20 cellular contexts compared by ENCODE assay signal in genomic region chr6:170117111-170117972, GRCh38.
A peak's percentile ranks its signal among the peaks of the same experiment; 100 is the strongest.
DNase-seq lines count a peak whose midpoint lies in the region; ATAC-seq and TF ChIP-seq lines count a peak whose summit lies in the region.
"Had no signal": no experiment of that assay in that cellular context is flagged by ENCODE, and none has a peak within 500 bp of the region (broad histone marks: within the 10 kb centered on the region; RNA-seq: fewer than 3 reads in every experiment).

No MANE protein-coding gene starts in this region.

- H3K36me3 ChIP-seq in mucosa of rectum (ENCODE audit: control insufficient read depth in 2 of 2, insufficient read depth in 2 of 2, low read length in 2 of 2) (no peaks in the 10 kb centered on the region), testis (ENCODE audit: low read depth, missing control alignments) (no peaks in the 10 kb centered on the region), esophagus muscularis mucosa (no peaks in the 10 kb centered on the region)
- H3K36me3 ChIP-seq: thoracic aorta had no signal

- H3K9ac ChIP-seq in mucosa of rectum (ENCODE audit: low read depth in 1 of 2, low read length in 2 of 2) = no peak overlapping the region

- peaks cover 25% of the 10 kb centered on the region for H3K36me3 Mint-ChIP-seq in WTC11

- no peak for TF ChIP-seq EP300 in esophagus muscularis mucosa (IDR thresholded peaks at IDR 0.05)

- no peaks in the 10 kb centered on the region for H3K27me3 ChIP-seq in mucosa of rectum (ENCODE audit: control insufficient read depth in 2 of 2, insufficient read depth in 2 of 2, low read length in 2 of 2)
- no peaks in the 10 kb centered on the region for H3K27me3 ChIP-seq in testis
- no peaks in the 10 kb centered on the region for H3K27me3 ChIP-seq in esophagus muscularis mucosa

- TF ChIP-seq CTCF in WTC11 (IDR thresholded peaks at IDR 0.05) = no peak
- TF ChIP-seq CTCF in testis (IDR thresholded peaks at IDR 0.05) = no peak
- TF ChIP-seq CTCF in esophagus muscularis mucosa (IDR thresholded peaks at IDR 0.05) = no peak

- no peak overlapping the region for H3K27ac Mint-ChIP-seq in WTC11
- H3K27ac Mint-ChIP-seq: activated CD8-positive, alpha-beta T cell treated with anti-CD3 and anti-CD28 coated beads for 36 hours; activated T-helper 2 cell treated with anti-CD3 and anti-CD28 coated beads, Interferon-gamma antibody, Interleukin-2, Interleukin-4, amounts not matched to agents 10 μg/mL and 5 μg/mL and 100 μg/mL, durations not matched to agents 14 hours and 24 hours and 36 hours; CD4-positive, alpha-beta T cell had no signal

- H3K27ac ChIP-seq in mucosa of rectum (ENCODE audit: low read depth in 2 of 2, low read length in 2 of 2) = peak overlapping the region; percentile 18 to 38
- H3K27ac ChIP-seq in testis = no peak overlapping the region
- no peak overlapping the region for H3K27ac ChIP-seq in esophagus muscularis mucosa (replicated peaks in 1 of 4)
- H3K27ac ChIP-seq: thoracic aorta had no signal

- peaks cover 0 to 3% of the 10 kb centered on the region in 2 donors for H3K9me3 ChIP-seq in mucosa of rectum (ENCODE audit: control insufficient read depth in 2 of 2, low read length in 2 of 2)
- H3K9me3 ChIP-seq in testis = no peaks in the 10 kb centered on the region
- H3K9me3 ChIP-seq in esophagus muscularis mucosa = peaks cover 0 to 17% (median 14%) of the 10 kb centered on the region in 4 donors

- no peak overlapping the region for H3K4me3 ChIP-seq in mucosa of rectum (ENCODE audit: low read length in 2 of 2)
- H3K4me3 ChIP-seq in testis = no peak overlapping the region
- no peak overlapping the region for H3K4me3 ChIP-seq in esophagus muscularis mucosa
- H3K4me3 ChIP-seq: thoracic aorta had no signal

- CTCF ChIA-PET in WTC11 (lab: Charles Lee) = no interaction called here

- ATAC-seq in WTC11 (no peak), GM21515 (IDR thresholded peaks at IDR 0.05; ENCODE audit: unreplicated experiment) (no peak)
- ATAC-seq: activated CD8-positive, alpha-beta T cell treated with anti-CD3 and anti-CD28 coated beads for 36 hours; HCT116; SK-N-SH treated with all-trans-retinoic acid at 6 μM for 48 hours had no signal

- peaks cover 30% of the 10 kb centered on the region for H3K9me3 Mint-ChIP-seq in WTC11

- intact Hi-C loops in testis (cut with DNase I; ENCODE audit: low total_unique reads) = no loop called here
- intact Hi-C loops in esophagus muscularis mucosa (cut with DNase I) = no loop called here

- H3K27me3 Mint-ChIP-seq in WTC11 (ENCODE audit: low read depth) = no peaks in the 10 kb centered on the region
- H3K27me3 Mint-ChIP-seq: activated CD8-positive, alpha-beta T cell treated with anti-CD3 and anti-CD28 coated beads for 36 hours; CD4-positive, alpha-beta T cell had no signal

- peak; percentile 5 for DNase-seq in activated CD4-positive, alpha-beta T cell treated with anti-CD3 and anti-CD28 coated beads for 1 hour
- DNase-seq in activated CD4-positive, alpha-beta T cell treated with anti-CD3 and anti-CD28 coated beads, Interleukin-2, amount 50 U/mL, for 1 hour = no peak
- DNase-seq in WTC11 (ENCODE audit: low spot score) (peak; percentile 5), testis (peak; percentile 7), T-helper 2 cell (no peak), esophagus muscularis mucosa (ENCODE audit: extremely low spot score) (no peak)
- DNase-seq: activated CD8-positive, alpha-beta T cell treated with anti-CD3 and anti-CD28 coated beads for 36 hours; CD4-positive, alpha-beta T cell; cerebellar nuclear complex; DND-41; Kasumi-1; NCI-H1436; NCI-H774; stimulated activated CD4-positive, alpha-beta T cell treated with anti-CD3 and anti-CD28 coated beads, Interleukin-4, amount 100 ng/mL, for 1 hour had no signal

- H3K4me1 Mint-ChIP-seq in WTC11 = peaks cover 15% of the 10 kb centered on the region

- POLR2A ChIA-PET in WTC11 (lab: Charles Lee) = no interaction called here

- WGBS in testis, 2 donors = 84 to 94% methylated on average over 16 to 21 of the region's 21 CpGs
- WGBS in esophagus muscularis mucosa = 86% methylated on average over 18 of the region's 21 CpGs

- no peak overlapping the region for H3K4me3 Mint-ChIP-seq in WTC11
- H3K4me3 Mint-ChIP-seq: activated CD8-positive, alpha-beta T cell treated with anti-CD3 and anti-CD28 coated beads for 36 hours; CD4-positive, alpha-beta T cell had no signal

- H3K4me1 ChIP-seq in mucosa of rectum (ENCODE audit: control insufficient read depth in 2 of 2, insufficient read depth in 2 of 2, low read length in 2 of 2) = peaks cover 0 to 3% of the 10 kb centered on the region in 2 donors
- peaks cover 12% of the 10 kb centered on the region for H3K4me1 ChIP-seq in testis
- no peaks in the 10 kb centered on the region for H3K4me1 ChIP-seq in esophagus muscularis mucosa

- TF ChIP-seq POLR2A in testis (IDR thresholded peaks at IDR 0.05) (no peak), esophagus muscularis mucosa (IDR thresholded peaks at IDR 0.05; ENCODE audit: low read depth) (no peak)

TF ChIP-seq in WTC11, 78 proteins besides CTCF, POLR2A, EP300 and RAD21:
- no peak for TF ChIP-seq ZNF423 (CRISPR knock-in tag; IDR thresholded peaks at IDR 0.05)
- TF ChIP-seq ESRRA (CRISPR knock-in tag; IDR thresholded peaks at IDR 0.05; ENCODE audit: borderline replicate concordance) = no peak
- no peak for TF ChIP-seq ETV6 (CRISPR knock-in tag; IDR thresholded peaks at IDR 0.05)
- no peak for TF ChIP-seq CREB1 (CRISPR knock-in tag; IDR thresholded peaks at IDR 0.05)
- TF ChIP-seq NFATC4 (CRISPR knock-in tag; IDR thresholded peaks at IDR 0.05) = no peak
- TF ChIP-seq JUN (CRISPR knock-in tag; IDR thresholded peaks at IDR 0.05) = no peak
- TF ChIP-seq ZNF317 (CRISPR knock-in tag; IDR thresholded peaks at IDR 0.05; ENCODE audit: borderline replicate concordance, low read depth) = no peak
- no peak for TF ChIP-seq RELA (CRISPR knock-in tag; IDR thresholded peaks at IDR 0.05; ENCODE audit: borderline replicate concordance)
- no peak for TF ChIP-seq ZNF425 (CRISPR knock-in tag; conservative IDR thresholded peaks at IDR 0.05)
- TF ChIP-seq OVOL2 (CRISPR knock-in tag; IDR thresholded peaks at IDR 0.05; ENCODE audit: borderline replicate concordance) = no peak
- no peak for TF ChIP-seq SMAD3 (CRISPR knock-in tag; IDR thresholded peaks at IDR 0.05; ENCODE audit: borderline replicate concordance)
- no peak for TF ChIP-seq PREB (CRISPR knock-in tag; IDR thresholded peaks at IDR 0.05; ENCODE audit: borderline replicate concordance)
- TF ChIP-seq CDX4 (CRISPR knock-in tag; IDR thresholded peaks at IDR 0.05; ENCODE audit: borderline replicate concordance) = no peak
- no peak for TF ChIP-seq GTF2I (CRISPR knock-in tag; conservative IDR thresholded peaks at IDR 0.05)
- no peak for TF ChIP-seq ELF4 (CRISPR knock-in tag; IDR thresholded peaks at IDR 0.05; ENCODE audit: low read depth)

Comparison
In these comparisons a context has a peak if more than half of its experiments do, and no peak if none do; other contexts are left out.
1. DNase-seq: peak in activated CD4-positive, alpha-beta T cell treated with anti-CD3 and anti-CD28 coated beads for 1 hour (single experiment), WTC11 (single experiment) and testis (single experiment); none in activated CD4-positive, alpha-beta T cell treated with anti-CD3 and anti-CD28 coated beads, Interleukin-2, amount 50 U/mL, for 1 hour (single experiment), T-helper 2 cell (0 of 5) and esophagus muscularis mucosa (single experiment).
2. H3K27ac ChIP-seq: peak in mucosa of rectum (2 of 2); none in testis (0 of 2) and esophagus muscularis mucosa (0 of 4).